ENCODE assay signal across 24 cellular contexts in the genomic region with DNA sequence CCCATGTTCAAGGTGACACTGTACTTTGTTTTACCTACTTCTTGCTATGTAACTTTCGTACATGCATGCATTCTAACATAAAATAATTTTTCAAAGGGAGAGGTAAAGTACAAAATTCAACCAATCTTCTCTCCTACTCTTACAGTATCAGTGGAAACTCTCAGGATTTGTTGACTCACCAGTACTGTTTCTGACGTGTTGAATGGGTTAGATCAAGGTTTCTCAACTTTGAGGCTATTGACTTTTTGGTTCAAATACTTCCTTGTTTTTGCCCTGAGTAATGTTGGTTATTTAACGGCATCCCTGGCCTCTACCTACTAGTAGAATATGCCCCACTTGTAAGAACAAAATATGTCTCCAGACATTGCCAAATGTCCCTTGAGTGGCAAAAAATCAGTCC.
"Had no signal": no experiment of that assay in that cellular context is flagged by ENCODE, and none has a peak within 500 bp of the region (broad histone marks: within the 10 kb centered on the region; RNA-seq: fewer than 3 reads in every experiment).

No MANE protein-coding gene starts in this region.

- H3K4me2 ChIP-seq: neural progenitor cell had no signal

- FAIRE-seq: colon, keratinocyte, small intestine had no signal

- H3K9me3 ChIP-seq: gastrocnemius medialis, right lobe of liver, suprapubic skin, upper lobe of right lung, uterus had no signal

- H3K4me1 Mint-ChIP-seq: neural progenitor cell; stimulated activated naive B cell treated with anti-CD40 and anti-IgM and Interleukin-4, amounts not matched to agents 10 μg/mL and 1 μg/mL and 100 μg/mL, for 72 hours had no signal

- H3K9ac ChIP-seq: neural progenitor cell, parathyroid adenoma had no signal

- DNase-seq: effector CD8-positive, alpha-beta T cell; endodermal cell; foreskin fibroblast; gastrocnemius medialis; head of caudate nucleus; mesendoderm; midbrain; naive thymus-derived CD4-positive, alpha-beta T cell; right lobe of liver; small intestine; stimulated activated CD4-positive, alpha-beta T cell treated with anti-CD3 and anti-CD28 coated beads, Interleukin-15, amount 100 ng/mL, for 24 hours; stimulated activated CD4-positive, alpha-beta T cell treated with anti-CD3 and anti-CD28 coated beads, Interleukin-2, amount 100 ng/mL, for 48 hours; stimulated activated naive B cell treated with anti-CD40 and anti-IgM and Interleukin-4, amounts not matched to agents 10 μg/mL and 1 μg/mL and 100 μg/mL, for 72 hours; stimulated activated naive CD8-positive, alpha-beta T cell treated with anti-CD3 and anti-CD28 coated beads, Interleukin-15, amount 100 ng/mL, for 72 hours; transverse colon; upper lobe of right lung; uterus had no signal

- H3K36me3 Mint-ChIP-seq: neural progenitor cell; stimulated activated naive B cell treated with anti-CD40 and anti-IgM and Interleukin-4, amounts not matched to agents 10 μg/mL and 1 μg/mL and 100 μg/mL, for 72 hours had no signal

- H3K79me2 ChIP-seq: parathyroid adenoma had no signal

- H3K27ac ChIP-seq: gastrocnemius medialis, neural progenitor cell, parathyroid adenoma, right lobe of liver, suprapubic skin, transverse colon, upper lobe of right lung, uterus had no signal

- H3K9me3 Mint-ChIP-seq: endodermal cell, neural progenitor cell had no signal

- H3K27ac Mint-ChIP-seq: endodermal cell; naive thymus-derived CD4-positive, alpha-beta T cell; nephron; neural progenitor cell; progenitor cell of endocrine pancreas; stimulated activated naive B cell treated with anti-CD40 and anti-IgM and Interleukin-4, amounts not matched to agents 10 μg/mL and 1 μg/mL and 100 μg/mL, for 72 hours; stimulated activated naive CD8-positive, alpha-beta T cell treated with anti-CD3 and anti-CD28 coated beads, Interleukin-15, amount 100 ng/mL, for 72 hours had no signal

- H3K4me1 ChIP-seq: neural progenitor cell, parathyroid adenoma, right lobe of liver, suprapubic skin, transverse colon, upper lobe of right lung, uterus had no signal

- H3K4me3 Mint-ChIP-seq: endodermal cell; naive thymus-derived CD4-positive, alpha-beta T cell; nephron; neural progenitor cell; stimulated activated naive B cell treated with anti-CD40 and anti-IgM and Interleukin-4, amounts not matched to agents 10 μg/mL and 1 μg/mL and 100 μg/mL, for 72 hours; stimulated activated naive CD8-positive, alpha-beta T cell treated with anti-CD3 and anti-CD28 coated beads, Interleukin-15, amount 100 ng/mL, for 72 hours had no signal

- H3K36me3 ChIP-seq: gastrocnemius medialis, neural progenitor cell, right lobe of liver, suprapubic skin, transverse colon, upper lobe of right lung, uterus had no signal

- H3K27me3 ChIP-seq: gastrocnemius medialis, neural progenitor cell, right lobe of liver, suprapubic skin, upper lobe of right lung, uterus had no signal

- ATAC-seq: gastrocnemius medialis; naive thymus-derived CD4-positive, alpha-beta T cell; stimulated activated naive B cell treated with anti-CD40 and anti-IgM and Interleukin-4, amounts not matched to agents 10 μg/mL and 1 μg/mL and 100 μg/mL, for 72 hours; stimulated activated naive CD8-positive, alpha-beta T cell treated with anti-CD3 and anti-CD28 coated beads, Interleukin-15, amount 100 ng/mL, for 72 hours; upper lobe of right lung had no signal

- H3K27me3 Mint-ChIP-seq: progenitor cell of endocrine pancreas had no signal

- H2AFZ ChIP-seq: neural progenitor cell, parathyroid adenoma had no signal

- H3K4me3 ChIP-seq: gastrocnemius medialis, neural progenitor cell, right lobe of liver, suprapubic skin, transverse colon, upper lobe of right lung, uterus had no signal
